ENCODE assay signal across 10 cellular contexts in genomic region chr20:25250508-25250907, GRCh38. TPM values are rescaled to one million over a fixed set of nuclear protein-coding genes. Genes with fewer than 3 reads are reported as not detected.
DNase-seq lines count a peak whose midpoint lies in the region; ATAC-seq and TF ChIP-seq lines count a peak whose summit lies in the region.
"Had no signal": no experiment of that assay in that cellular context is flagged by ENCODE, and none has a peak within 500 bp of the region (broad histone marks: within the 10 kb centered on the region; RNA-seq: fewer than 3 reads in every experiment).

No MANE protein-coding gene starts in this region.

- no peaks in the 10 kb centered on the region for H3K9me2 ChIP-seq in hepatocyte (replicated peaks; ENCODE audit: insufficient read depth)

- ATAC-seq in activated T-cell treated with anti-CD3 and anti-CD28 coated beads, Interleukin-2, amount 50 U/mL, for 72 hours (replicated peaks in 1 of 2), result no peak

- DNase-seq in activated T-cell treated with anti-CD3 and anti-CD28 coated beads, Interleukin-2, amount 50 U/mL, for 72 hours, result no peak
- DNase-seq in activated T-cell treated with anti-CD3 and anti-CD28 coated beads, Interleukin-2, amount 50 U/mL, for 1 hour, result no peak
- DNase-seq in ascending aorta (ENCODE audit: low spot score in 2 of 2), result peak in 1 of 2 donors; percentile 51
- peak; percentile 3 for DNase-seq in hepatocyte (ENCODE audit: low spot score)
- no peak for DNase-seq in suprapubic skin (ENCODE audit: low spot score in 2 of 2)
- no peak for DNase-seq in AML-193 (lab: John Stamatoyannopoulos, UW)
- no peak for DNase-seq in hypothalamus (lab: John Stamatoyannopoulos, UW)
- no peak for DNase-seq in T-helper 1 cell
- DNase-seq: NCI-H2171 had no signal

- H4K20me1 ChIP-seq in hepatocyte (ENCODE audit: insufficient read depth, poor library complexity, severe bottlenecking), result peaks cover 10% of the 10 kb centered on the region

- H3K27me3 Mint-ChIP-seq in activated T-cell treated with anti-CD3 and anti-CD28 coated beads, Interleukin-2, amount 50 U/mL, for 72 hours (ENCODE audit: low read depth), result peaks cover 7% of the 10 kb centered on the region

- H3K27ac ChIP-seq in ascending aorta (peak overlapping the region in 1 of 2 donors; percentile 49), hepatocyte (no peak overlapping the region), suprapubic skin (peak overlapping the region; percentile 96)

- no peak overlapping the region for H2AFZ ChIP-seq in hepatocyte

- 74% methylated on average over 3 of the region's 3 CpGs for WGBS in hepatocyte (ENCODE audit: low lambda C conversion rate, missing lambda C conversion rate)
- WGBS in suprapubic skin, result 85% methylated on average over 3 of the region's 3 CpGs

- no peaks in the 10 kb centered on the region for H3K9me3 Mint-ChIP-seq in activated T-cell treated with anti-CD3 and anti-CD28 coated beads, Interleukin-2, amount 50 U/mL, for 72 hours
- H3K9me3 Mint-ChIP-seq: T-helper 1 cell treated with Interleukin-12 subunit alpha and Interleukin-12 subunit beta and Interleukin-4 antibody, amounts not matched to agents 30 μg/mL and 1 μg/mL, for 36 hours had no signal

- H3K9me3 ChIP-seq in ascending aorta (no peaks in the 10 kb centered on the region), hepatocyte (ENCODE audit: low read depth) (no peaks in the 10 kb centered on the region), suprapubic skin (no peaks in the 10 kb centered on the region)

- peaks cover 58% of the 10 kb centered on the region for H3K4me1 Mint-ChIP-seq in activated T-cell treated with anti-CD3 and anti-CD28 coated beads, Interleukin-2, amount 50 U/mL, for 72 hours (ENCODE audit: low read depth)

- peaks cover 2% of the 10 kb centered on the region in 2 donors for H3K36me3 Mint-ChIP-seq in activated T-cell treated with anti-CD3 and anti-CD28 coated beads, Interleukin-2, amount 50 U/mL, for 72 hours (ENCODE audit: insufficient read depth in 2 of 2)

- no peak for TF ChIP-seq EP300 in suprapubic skin (IDR thresholded peaks at IDR 0.05)

- peak overlapping the region; percentile 99 for H3K4me2 ChIP-seq in hepatocyte

- H3K4me1 ChIP-seq in ascending aorta (peaks cover 12 to 46% of the 10 kb centered on the region in 2 donors), hepatocyte (ENCODE audit: insufficient read depth) (peaks cover 34% of the 10 kb centered on the region), suprapubic skin (peaks cover 65% of the 10 kb centered on the region)

- intact Hi-C loops in ascending aorta (cut with DNase I), result no loop called here

- peak overlapping the region; percentile 77 to 98 for H3K4me3 ChIP-seq in ascending aorta
- no peak overlapping the region for H3K4me3 ChIP-seq in hepatocyte
- peak overlapping the region; percentile 95 for H3K4me3 ChIP-seq in suprapubic skin

- no peak overlapping the region for H3K27ac Mint-ChIP-seq in activated T-cell treated with anti-CD3 and anti-CD28 coated beads, Interleukin-2, amount 50 U/mL, for 72 hours
- H3K27ac Mint-ChIP-seq: T-helper 1 cell treated with Interleukin-12 subunit alpha and Interleukin-12 subunit beta and Interleukin-4 antibody, amounts not matched to agents 30 μg/mL and 1 μg/mL, for 36 hours had no signal

- TF ChIP-seq CTCF in ascending aorta (IDR thresholded peaks at IDR 0.05) (no peak), hepatocyte (IDR thresholded peaks at IDR 0.05; ENCODE audit: poor library complexity) (no peak), suprapubic skin (IDR thresholded peaks at IDR 0.05) (no peak)

- H3K79me2 ChIP-seq in hepatocyte, result peaks cover 69% of the 10 kb centered on the region

- peaks cover 0 to 8% of the 10 kb centered on the region in 2 donors for H3K36me3 ChIP-seq in ascending aorta
- no peaks in the 10 kb centered on the region for H3K36me3 ChIP-seq in hepatocyte (replicated peaks; ENCODE audit: insufficient read depth, low read depth)
- no peaks in the 10 kb centered on the region for H3K36me3 ChIP-seq in suprapubic skin

- no peak for TF ChIP-seq POLR2A in suprapubic skin (IDR thresholded peaks at IDR 0.05)

- H3K4me3 Mint-ChIP-seq in activated T-cell treated with anti-CD3 and anti-CD28 coated beads, Interleukin-2, amount 50 U/mL, for 72 hours, result peak overlapping the region; percentile 61 to 94
- H3K4me3 Mint-ChIP-seq: T-helper 1 cell treated with Interleukin-12 subunit alpha and Interleukin-12 subunit beta and Interleukin-4 antibody, amounts not matched to agents 30 μg/mL and 1 μg/mL, for 36 hours had no signal

- H3K27me3 ChIP-seq in ascending aorta (no peaks in the 10 kb centered on the region), hepatocyte (no peaks in the 10 kb centered on the region), suprapubic skin (no peaks in the 10 kb centered on the region)

RNA-seq across cellular contexts. Expression of gene PYGB, which starts 2.6 kb away (rescaled TPM):
- total RNA-seq in activated T-cell treated with anti-CD3 and anti-CD28 coated beads, Interleukin-2, amount 50 U/mL, for 72 hours, result 10 to 100 TPM; 43.7 to 48.3 TPM
- total RNA-seq in ascending aorta (125 TPM), hepatocyte (52.0 and 61.1 TPM in 2 replicates), suprapubic skin (100 to 1,000 TPM; 142 to 247 (median 198) TPM)
- polyA plus RNA-seq in hepatocyte, result 35.0 and 45.3 TPM in 2 replicates

RNA-seq across cellular contexts. Expression of gene ENTPD6, which starts 55.0 kb away (rescaled TPM):
- 10 to 100 TPM; 55.3 to 58.7 TPM for total RNA-seq in activated T-cell treated with anti-CD3 and anti-CD28 coated beads, Interleukin-2, amount 50 U/mL, for 72 hours
- 66.5 TPM for total RNA-seq in ascending aorta
- 58.1 and 80.4 TPM in 2 replicates for total RNA-seq in hepatocyte
- 87.1 and 92.0 TPM in 2 replicates for polyA plus RNA-seq in hepatocyte
- 100 to 1,000 TPM in 1 of 4 donors, 10 to 100 TPM in 3; 33.8 to 103 (median 47.0) TPM for total RNA-seq in suprapubic skin
